14 cellular contexts compared by ENCODE assay signal in the genomic region with DNA sequence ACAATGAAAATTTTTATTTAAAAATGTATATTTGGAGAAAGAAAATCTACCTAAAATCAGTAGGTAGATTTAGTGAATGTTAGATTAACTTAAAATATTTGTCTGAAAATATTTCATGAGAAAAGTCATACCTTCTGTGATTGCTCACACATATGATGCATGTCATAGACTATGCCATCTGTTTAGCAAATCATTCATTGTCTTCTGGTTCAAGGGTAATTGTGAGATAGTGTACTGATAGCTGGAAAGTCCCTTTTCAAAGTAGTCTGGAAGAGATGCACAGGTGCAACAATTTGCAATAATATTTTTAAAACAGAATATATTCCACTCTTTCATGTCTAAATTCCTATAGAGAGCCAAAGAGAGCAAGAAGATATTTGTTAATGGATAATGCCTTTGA.
"Had no signal": no experiment of that assay in that cellular context is flagged by ENCODE, and none has a peak within 500 bp of the region (broad histone marks: within the 10 kb centered on the region; RNA-seq: fewer than 3 reads in every experiment).

No MANE protein-coding gene starts in this region.

- ATAC-seq: activated CD8-positive, alpha-beta T cell treated with anti-CD3 and anti-CD28 coated beads, Interleukin-2, amount 10 ng/mL, durations not matched to agents 7 days and 5 days; activated naive CD8-positive, alpha-beta T cell treated with anti-CD3 and anti-CD28 coated beads, Interleukin-2, amount 50 U/mL, for 24 hours; left lobe of liver; naive thymus-derived CD4-positive, alpha-beta T cell had no signal

- H3K36me3 ChIP-seq: esophagus muscularis mucosa, stomach, tibial artery, vagina had no signal

- H3K4me3 ChIP-seq: dorsolateral prefrontal cortex, esophagus muscularis mucosa, stomach, tibial artery, vagina had no signal

- H3K9me3 ChIP-seq: esophagus muscularis mucosa, stomach, tibial artery, vagina had no signal

- DNase-seq: activated CD8-positive, alpha-beta memory T cell treated with anti-CD3 and anti-CD28 coated beads, Interleukin-2, amount 50 U/mL, for 48 hours; activated CD8-positive, alpha-beta T cell treated with anti-CD3 and anti-CD28 coated beads, Interleukin-2, amount 10 ng/mL, durations not matched to agents 7 days and 5 days; activated naive CD4-positive, alpha-beta T cell treated with Interleukin-2 at 50 U/mL for 16 hours; activated naive CD8-positive, alpha-beta T cell treated with anti-CD3 and anti-CD28 coated beads, Interleukin-2, amount 50 U/mL, for 24 hours; dorsolateral prefrontal cortex; mammary epithelial cell; naive thymus-derived CD4-positive, alpha-beta T cell; small intestine; stomach; tibial artery had no signal

- H3K27ac ChIP-seq: dorsolateral prefrontal cortex, esophagus muscularis mucosa, stomach, tibial artery, vagina, VCaP had no signal

- H3K27me3 ChIP-seq: dorsolateral prefrontal cortex, esophagus muscularis mucosa, stomach, tibial artery, vagina had no signal

- H3K4me1 ChIP-seq: esophagus muscularis mucosa, stomach, vagina had no signal
